ENCODE assay signal across 37 cellular contexts in the genomic region with DNA sequence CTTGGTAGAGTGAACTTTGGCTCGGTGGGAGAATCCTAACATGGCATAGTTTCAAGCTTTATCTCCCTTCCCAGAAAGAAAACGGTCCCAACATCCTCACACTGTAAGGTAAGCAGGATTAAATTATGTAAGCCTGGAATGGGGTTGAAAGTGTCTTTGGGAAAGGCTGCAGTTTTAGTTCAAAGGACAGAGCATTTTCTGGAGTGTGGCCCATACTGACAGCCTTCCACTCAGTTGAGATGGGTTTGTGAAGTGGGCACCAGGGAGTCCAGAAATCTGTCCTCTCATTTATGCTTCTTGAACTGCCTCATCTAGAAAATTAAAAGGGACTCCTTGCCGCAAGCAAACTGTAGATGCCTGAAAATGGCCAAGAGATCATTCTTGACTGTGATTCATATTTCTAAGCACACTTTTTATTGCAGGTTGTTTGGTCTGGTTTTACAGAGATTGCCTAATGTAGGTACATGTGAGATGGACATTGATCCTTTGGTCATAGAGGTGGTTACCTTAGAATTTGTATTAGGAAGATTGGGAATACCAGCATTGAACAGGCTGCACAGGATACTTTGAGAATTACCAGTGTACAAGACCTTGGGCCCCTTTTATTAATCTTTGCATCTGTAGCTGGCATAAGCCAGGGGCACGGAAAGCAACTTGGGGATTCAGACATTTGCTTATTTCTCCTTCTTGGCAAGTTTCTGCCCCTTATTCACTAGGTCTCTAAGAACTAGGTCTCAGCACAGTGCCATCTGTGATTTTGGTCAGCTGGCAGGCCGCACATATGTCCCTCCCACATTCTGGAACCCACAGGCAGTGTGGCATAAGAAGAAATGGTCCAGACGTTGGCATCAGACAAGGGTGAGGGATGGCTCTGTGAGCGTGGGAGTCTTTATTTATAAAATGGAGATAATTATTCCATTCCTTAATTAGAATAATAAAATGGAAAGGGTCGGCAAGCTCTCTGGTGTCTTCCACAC.
"Had no signal": no experiment of that assay in that cellular context is flagged by ENCODE, and none has a peak within 500 bp of the region (broad histone marks: within the 10 kb centered on the region; RNA-seq: fewer than 3 reads in every experiment).

No MANE protein-coding gene starts in this region.

- H3K9me3 ChIP-seq: SJSA1, SK-N-SH had no signal

- H3K36me3 ChIP-seq: cardiac muscle cell, Peyer's patch, SJSA1 had no signal

- H3K27me3 Mint-ChIP-seq: activated CD4-positive, alpha-beta memory T cell treated with anti-CD3 and anti-CD28 coated beads, Interleukin-2, amount 10 ng/mL, durations not matched to agents 7 days and 5 days; activated CD8-positive, alpha-beta memory T cell treated with anti-CD3 and anti-CD28 coated beads, Interleukin-2, amount 10 ng/mL, durations not matched to agents 7 days and 5 days; activated naive CD4-positive, alpha-beta T cell treated with anti-CD3 and anti-CD28 coated beads, Interleukin-2, amount 10 ng/mL, durations not matched to agents 7 days and 5 days; activated naive CD8-positive, alpha-beta T cell; activated naive CD8-positive, alpha-beta T cell treated with anti-CD3 and anti-CD28 coated beads, Interleukin-2, amount 50 U/mL, for 24 hours had no signal

- FAIRE-seq: TTC549 had no signal

- H3K27ac ChIP-seq: cardiac muscle cell, Peyer's patch, SJSA1 had no signal

- ATAC-seq: activated CD4-positive, CD25-positive, alpha-beta regulatory T cell treated with anti-CD3 and anti-CD28 coated beads, Interleukin-2, amount 50 U/mL, for 24 hours; activated CD8-positive, alpha-beta memory T cell treated with anti-CD3 and anti-CD28 coated beads, Interleukin-2, amount 10 ng/mL, durations not matched to agents 7 days and 5 days; activated naive CD8-positive, alpha-beta T cell treated with anti-CD3 and anti-CD28 coated beads, Interleukin-2, amount 50 U/mL, for 24 hours; PC-3; WTC11 had no signal

- H3K4me1 ChIP-seq: Peyer's patch, SJSA1 had no signal

- H3K27ac Mint-ChIP-seq: activated CD4-positive, alpha-beta memory T cell treated with anti-CD3 and anti-CD28 coated beads, Interleukin-2, amount 10 ng/mL, durations not matched to agents 7 days and 5 days; activated CD8-positive, alpha-beta memory T cell treated with anti-CD3 and anti-CD28 coated beads, Interleukin-2, amount 10 ng/mL, durations not matched to agents 7 days and 5 days; activated naive CD4-positive, alpha-beta T cell treated with anti-CD3 and anti-CD28 coated beads, Interleukin-2, amount 10 ng/mL, durations not matched to agents 7 days and 5 days; activated naive CD8-positive, alpha-beta T cell; activated naive CD8-positive, alpha-beta T cell treated with anti-CD3 and anti-CD28 coated beads, Interleukin-2, amount 50 U/mL, for 24 hours; T-helper 1 cell treated with Interleukin-12 subunit alpha and Interleukin-12 subunit beta and Interleukin-4 antibody, amounts not matched to agents 30 μg/mL and 1 μg/mL, for 36 hours; T-helper 2 cell treated with Interferon-gamma antibody and Interleukin-4, amounts not matched to agents 5 μg/mL and 100 μg/mL, for 36 hours; WTC11 had no signal

- H3K27me3 ChIP-seq: cardiac muscle cell, Peyer's patch, SJSA1 had no signal

- H3K4me3 ChIP-seq: cardiac muscle cell, Peyer's patch, SJSA1 had no signal

- DNase-seq: activated CD4-positive, alpha-beta memory T cell treated with anti-CD3 and anti-CD28 coated beads, Interleukin-2, amount 10 ng/mL, durations not matched to agents 7 days and 5 days; activated CD4-positive, alpha-beta T cell treated with anti-CD3 and anti-CD28 coated beads for 4 hours; activated CD8-positive, alpha-beta memory T cell treated with anti-CD3 and anti-CD28 coated beads for 24 hours; activated CD8-positive, alpha-beta memory T cell treated with anti-CD3 and anti-CD28 coated beads, Interleukin-2, amount 10 ng/mL, durations not matched to agents 7 days and 5 days; activated CD8-positive, alpha-beta memory T cell treated with anti-CD3 and anti-CD28 coated beads, Interleukin-2, amount 50 U/mL, for 48 hours; activated effector memory CD4-positive, alpha-beta T cell treated with Interleukin-2 at 50 U/mL for 16 hours; activated naive CD4-positive, alpha-beta T cell treated with anti-CD3 and anti-CD28 coated beads, Interleukin-2, amount 10 ng/mL, durations not matched to agents 7 days and 5 days; activated naive CD8-positive, alpha-beta T cell treated with anti-CD3 and anti-CD28 coated beads, Interleukin-2, amount 50 U/mL, for 24 hours; activated T-cell treated with anti-CD3 and anti-CD28 coated beads, Interleukin-2, amount 50 U/mL, for 48 hours; anterior cingulate cortex; Kasumi-1; KG1; MM.1S; MV-4-11; NCI-H1092; NCI-H1436 treated with DMSO at 0.1 percent for 48 hours; NCI-H1694 treated with DMSO at 0.1 percent for 48 hours; NCI-H2029; NCI-H2107; NCI-H2171; NCI-H510A; NCI-H526; NCI-H748 treated with DMSO at 0.1 percent for 48 hours; NK-92 treated with Interleukin-12 subunit alpha and Interleukin-12 subunit beta, amount 100 ng/mL, for 24 hours; PC-3; Peyer's patch; RPMI8226; SHP77 treated with DMSO at 0.1 percent for 48 hours; SK-N-SH had no signal

- H3K4me1 Mint-ChIP-seq: activated CD4-positive, alpha-beta memory T cell treated with anti-CD3 and anti-CD28 coated beads, Interleukin-2, amount 10 ng/mL, durations not matched to agents 7 days and 5 days; activated CD8-positive, alpha-beta memory T cell treated with anti-CD3 and anti-CD28 coated beads, Interleukin-2, amount 10 ng/mL, durations not matched to agents 7 days and 5 days; activated naive CD4-positive, alpha-beta T cell treated with anti-CD3 and anti-CD28 coated beads, Interleukin-2, amount 10 ng/mL, durations not matched to agents 7 days and 5 days; activated naive CD8-positive, alpha-beta T cell treated with anti-CD3 and anti-CD28 coated beads, Interleukin-2, amount 50 U/mL, for 24 hours had no signal

- H3K4me3 Mint-ChIP-seq: activated CD4-positive, alpha-beta memory T cell treated with anti-CD3 and anti-CD28 coated beads, Interleukin-2, amount 10 ng/mL, durations not matched to agents 7 days and 5 days; activated CD8-positive, alpha-beta memory T cell treated with anti-CD3 and anti-CD28 coated beads, Interleukin-2, amount 10 ng/mL, durations not matched to agents 7 days and 5 days; activated naive CD4-positive, alpha-beta T cell treated with anti-CD3 and anti-CD28 coated beads, Interleukin-2, amount 10 ng/mL, durations not matched to agents 7 days and 5 days; activated naive CD8-positive, alpha-beta T cell; activated naive CD8-positive, alpha-beta T cell treated with anti-CD3 and anti-CD28 coated beads, Interleukin-2, amount 50 U/mL, for 24 hours; T-helper 1 cell treated with Interleukin-12 subunit alpha and Interleukin-12 subunit beta and Interleukin-4 antibody, amounts not matched to agents 30 μg/mL and 1 μg/mL, for 36 hours; T-helper 2 cell treated with Interferon-gamma antibody and Interleukin-4, amounts not matched to agents 5 μg/mL and 100 μg/mL, for 36 hours; WTC11 had no signal
